In genomic region chr17:72588561-72588960, GRCh38 we compare ENCODE assay signal across 1 cellular context.
TF ChIP-seq lines count a peak whose summit lies in the region.

No MANE protein-coding gene starts in this region.

TF ChIP-seq in SK-N-SH treated with all-trans-retinoic acid at 6 μM for 48 hours, 23 proteins besides CTCF, POLR2A, EP300 and RAD21 (continued from another document):
- TF ChIP-seq POU6F1 (CRISPR knock-in tag; IDR thresholded peaks at IDR 0.05; ENCODE audit: borderline replicate concordance, low read depth) (no peak), OSR1 (CRISPR knock-in tag; IDR thresholded peaks at IDR 0.05) (no peak), ZNF8 (CRISPR knock-in tag; IDR thresholded peaks at IDR 0.05) (no peak), ZFP30 (CRISPR knock-in tag; IDR thresholded peaks at IDR 0.05) (no peak)
